ENCODE assay signal across 9 cellular contexts in the genomic region with DNA sequence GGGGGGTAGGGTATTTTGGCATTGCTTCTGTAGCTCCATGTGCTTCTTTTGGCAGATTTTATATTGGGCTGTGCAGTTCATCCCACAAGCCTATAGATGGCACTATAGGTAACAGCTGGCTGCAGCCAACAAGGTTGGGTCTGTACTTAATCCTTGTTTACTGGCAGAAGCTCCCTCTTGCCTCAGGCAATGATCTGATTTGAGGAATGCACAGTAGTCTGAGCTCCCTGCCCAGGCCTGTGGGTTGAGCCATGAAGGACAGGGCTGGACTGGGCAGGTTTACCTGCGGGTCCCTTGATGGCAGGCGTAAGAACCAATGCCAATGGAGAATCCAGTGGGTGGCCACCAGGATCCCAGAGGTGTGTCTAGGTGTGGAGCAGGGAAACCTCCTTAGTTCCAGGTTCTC. TPM values are rescaled to one million over a fixed set of nuclear protein-coding genes. Genes with fewer than 3 reads are reported as not detected.
DNase-seq lines count a peak whose midpoint lies in the region; ATAC-seq, FAIRE-seq and TF ChIP-seq lines count a peak whose summit lies in the region.
"Had no signal": no experiment of that assay in that cellular context is flagged by ENCODE, and none has a peak within 500 bp of the region (broad histone marks: within the 10 kb centered on the region; RNA-seq: fewer than 3 reads in every experiment).

No MANE protein-coding gene starts in this region.

- peaks cover 14 to 47% (median 24%) of the 10 kb centered on the region in 5 donors for H3K27me3 Mint-ChIP-seq in naive thymus-derived CD4-positive, alpha-beta T cell

- H3K27ac ChIP-seq in heart right ventricle: no peak overlapping the region
- H3K27ac ChIP-seq in naive thymus-derived CD4-positive, alpha-beta T cell (ENCODE audit: low read depth, low read length): no peak overlapping the region

- FAIRE-seq in RCC 7860 (lab: Jason Lieb, UNC): no peak
- FAIRE-seq: islet of Langerhans had no signal

- WGBS in heart right ventricle, 2 donors: 57 to 58% methylated on average over 2 of the region's 2 CpGs

- H3K27me3 ChIP-seq in heart right ventricle: peaks cover 0 to 27% (median 6%) of the 10 kb centered on the region in 7 donors
- no peaks in the 10 kb centered on the region for H3K27me3 ChIP-seq in naive thymus-derived CD4-positive, alpha-beta T cell (ENCODE audit: control insufficient read depth in 2 of 2, insufficient read depth in 2 of 2, low read length in 2 of 2)

- no peak for DNase-seq in heart right ventricle
- DNase-seq in Right ventricle myocardium inferior (ENCODE audit: missing footprints): no peak
- DNase-seq in RCC 7860 (ENCODE audit: low spot score): peak; percentile 26
- peak; percentile 33 to 58 for DNase-seq in dermis microvascular lymphatic vessel endothelial cell (ENCODE audit: low read depth in 2 of 2)
- DNase-seq in naive thymus-derived CD4-positive, alpha-beta T cell: peak in 5 of 9 donors; percentile 2 to 28 (median 4)
- no peak for DNase-seq in GF-D8 (lab: John Stamatoyannopoulos, UW)

- peaks cover 0 to 17% (median 6%) of the 10 kb centered on the region in 5 donors for H3K36me3 Mint-ChIP-seq in naive thymus-derived CD4-positive, alpha-beta T cell

- no peak for ATAC-seq in heart right ventricle
- no peak for ATAC-seq in Right ventricle myocardium inferior
- peak; percentile 53 for ATAC-seq in HG03175 (IDR thresholded peaks at IDR 0.05; ENCODE audit: unreplicated experiment)
- ATAC-seq in naive thymus-derived CD4-positive, alpha-beta T cell: peak; percentile 54
- ATAC-seq in GM18498 (IDR thresholded peaks at IDR 0.05; ENCODE audit: unreplicated experiment): no peak

- H3K4me1 ChIP-seq in heart right ventricle: no peaks in the 10 kb centered on the region
- no peaks in the 10 kb centered on the region for H3K4me1 ChIP-seq in naive thymus-derived CD4-positive, alpha-beta T cell (ENCODE audit: control insufficient read depth in 2 of 2, insufficient read depth in 2 of 2, low read length in 2 of 2)

- intact Hi-C loops in heart right ventricle (cut with DNase I): no loop called here
- intact Hi-C loops in Right ventricle myocardium inferior (cut with DNase I): no loop called here
- intact Hi-C loops in naive thymus-derived CD4-positive, alpha-beta T cell (cut with micrococcal nuclease): loop anchor here (1.0 kb wide), 1 partner anchor 311 kb away; no protein-coding TSS in a partner anchor

- no peak overlapping the region for H3K4me3 ChIP-seq in heart right ventricle
- H3K4me3 ChIP-seq in naive thymus-derived CD4-positive, alpha-beta T cell (ENCODE audit: low read length): no peak overlapping the region

- peak; percentile 15 to 72 (median 56) for TF ChIP-seq CTCF in heart right ventricle (IDR thresholded peaks at IDR 0.05)

- POLR2A ChIA-PET in naive thymus-derived CD4-positive, alpha-beta T cell (lab: Charles Lee): no interaction called here

- H3K4me1 Mint-ChIP-seq in naive thymus-derived CD4-positive, alpha-beta T cell: no peaks in the 10 kb centered on the region

- peaks cover 0 to 16% (median 6%) of the 10 kb centered on the region in 11 donors for H3K9me3 ChIP-seq in heart right ventricle
- H3K9me3 ChIP-seq in naive thymus-derived CD4-positive, alpha-beta T cell (ENCODE audit: control insufficient read depth in 2 of 3, low read length in 3 of 3): no peaks in the 10 kb centered on the region

- CTCF ChIA-PET in naive thymus-derived CD4-positive, alpha-beta T cell (lab: Charles Lee): interaction anchor here (0.6 to 1.2 kb wide), 4 partner anchors 16 to 1906 kb away, joined by 3 to 4 read pairs (median 3); no protein-coding TSS in a partner anchor

- H3K27ac Mint-ChIP-seq in naive thymus-derived CD4-positive, alpha-beta T cell: no peak overlapping the region

- H3K4me3 Mint-ChIP-seq in naive thymus-derived CD4-positive, alpha-beta T cell: no peak overlapping the region

- no peaks in the 10 kb centered on the region for H3K36me3 ChIP-seq in heart right ventricle
- H3K36me3 ChIP-seq in naive thymus-derived CD4-positive, alpha-beta T cell (ENCODE audit: control insufficient read depth in 2 of 3, insufficient read depth in 3 of 3, low read length in 3 of 3): no peaks in the 10 kb centered on the region

- H3K9me3 Mint-ChIP-seq in naive thymus-derived CD4-positive, alpha-beta T cell: peaks cover 0 to 25% (median 5%) of the 10 kb centered on the region in 11 donors

RNA-seq across cellular contexts. Expression of a gene that starts 11.7 kb away (rescaled TPM):
- total RNA-seq in heart right ventricle (under 1 TPM in 1 of 10 donors, not detected in 9; 0.30 TPM), Right ventricle myocardium inferior (not detected), dermis microvascular lymphatic vessel endothelial cell (not detected in 2 replicates)
- not detected for polyA plus RNA-seq in heart right ventricle
- total RNA-seq in naive thymus-derived CD4-positive, alpha-beta T cell: under 1 TPM in 2 of 5 experiments, not detected in 3; 0.66 to 0.69 TPM
- polyA plus RNA-seq in naive thymus-derived CD4-positive, alpha-beta T cell: not detected

RNA-seq across cellular contexts. Expression of a gene that starts 20.1 kb away (rescaled TPM):
- not detected for total RNA-seq in heart right ventricle
- not detected for polyA plus RNA-seq in heart right ventricle
- not detected for total RNA-seq in Right ventricle myocardium inferior
- total RNA-seq in dermis microvascular lymphatic vessel endothelial cell: under 0.01 TPM in 1 of 2 replicates, not detected in the other
- total RNA-seq in naive thymus-derived CD4-positive, alpha-beta T cell: under 1 TPM in 1 of 5 experiments, not detected in 4; 0.42 TPM
- polyA plus RNA-seq in naive thymus-derived CD4-positive, alpha-beta T cell: not detected

RNA-seq across cellular contexts. Expression of a gene that starts 21.2 kb away (rescaled TPM):
- not detected for total RNA-seq in heart right ventricle
- not detected for polyA plus RNA-seq in heart right ventricle
- not detected for total RNA-seq in Right ventricle myocardium inferior
- not detected in 2 replicates for total RNA-seq in dermis microvascular lymphatic vessel endothelial cell
- not detected for total RNA-seq in naive thymus-derived CD4-positive, alpha-beta T cell
- polyA plus RNA-seq in naive thymus-derived CD4-positive, alpha-beta T cell: not detected

RNA-seq across cellular contexts. Expression of a gene that starts 28.2 kb away (rescaled TPM):
- total RNA-seq in heart right ventricle (not detected), Right ventricle myocardium inferior (not detected), dermis microvascular lymphatic vessel endothelial cell (not detected in 2 replicates)
- polyA plus RNA-seq in heart right ventricle: not detected
- not detected for total RNA-seq in naive thymus-derived CD4-positive, alpha-beta T cell
- polyA plus RNA-seq in naive thymus-derived CD4-positive, alpha-beta T cell: not detected

RNA-seq across cellular contexts. Expression of a gene that starts 54.0 kb away (rescaled TPM):
- not detected for total RNA-seq in heart right ventricle
- not detected for polyA plus RNA-seq in heart right ventricle
- total RNA-seq in Right ventricle myocardium inferior: not detected
- total RNA-seq in dermis microvascular lymphatic vessel endothelial cell: not detected in 2 replicates
- total RNA-seq in naive thymus-derived CD4-positive, alpha-beta T cell: under 1 TPM in 1 of 5 experiments, not detected in 4; 0.85 TPM
- not detected for polyA plus RNA-seq in naive thymus-derived CD4-positive, alpha-beta T cell

Comparison
In these comparisons a context has a peak if more than half of its experiments do, and no peak if none do; other contexts are left out.
1. ATAC-seq: peak in HG03175 (single experiment) and naive thymus-derived CD4-positive, alpha-beta T cell (single experiment); none in heart right ventricle (0 of 8), Right ventricle myocardium inferior (single experiment) and GM18498 (single experiment).
2. DNase-seq: peak in RCC 7860 (single experiment), dermis microvascular lymphatic vessel endothelial cell (2 of 2) and naive thymus-derived CD4-positive, alpha-beta T cell (5 of 9); none in heart right ventricle (0 of 2), Right ventricle myocardium inferior (single experiment) and GF-D8 (single experiment).
3. intact Hi-C loops: an anchor here in naive thymus-derived CD4-positive, alpha-beta T cell (1.0 kb wide); none called in heart right ventricle and Right ventricle myocardium inferior.